Comparison of ENCODE assay signal across 18 cellular contexts in the genomic region with DNA sequence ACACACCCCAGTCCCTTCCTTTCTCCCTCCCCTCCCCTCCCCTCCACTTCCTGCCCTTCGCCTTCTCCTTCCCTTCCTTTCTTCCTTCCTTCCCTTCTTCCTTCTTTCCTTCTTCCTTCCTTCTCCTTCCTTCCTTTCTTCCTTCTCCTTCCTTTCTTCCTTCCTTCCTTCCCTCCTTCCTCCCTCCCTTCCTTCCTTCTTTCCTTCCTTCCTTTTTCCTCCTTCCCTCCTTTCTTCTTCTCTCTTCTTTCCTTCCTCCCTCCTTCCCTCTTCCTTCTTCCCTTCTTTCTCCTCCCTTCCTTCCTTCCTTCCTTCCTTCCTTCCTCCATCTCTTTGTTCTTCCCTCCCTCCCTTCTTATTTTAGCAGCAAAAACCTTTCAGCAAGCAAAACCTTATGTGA.
DNase-seq lines count a peak whose midpoint lies in the region; ATAC-seq and TF ChIP-seq lines count a peak whose summit lies in the region.
"Had no signal": no experiment of that assay in that cellular context is flagged by ENCODE, and none has a peak within 500 bp of the region (broad histone marks: within the 10 kb centered on the region; RNA-seq: fewer than 3 reads in every experiment).

No MANE protein-coding gene starts in this region.

- H3K27ac Mint-ChIP-seq in chondrocyte (ENCODE audit: unreplicated experiment), result peak overlapping the region; percentile 63
- H3K27ac Mint-ChIP-seq: GM23338, HFFc6 had no signal

- H3K9me3 ChIP-seq in right cardiac atrium (ENCODE audit: control insufficient read depth, low read length), result no peaks in the 10 kb centered on the region
- no peaks in the 10 kb centered on the region for H3K9me3 ChIP-seq in parathyroid adenoma (ENCODE audit: control insufficient read depth, low read length)
- no peaks in the 10 kb centered on the region for H3K9me3 ChIP-seq in PC-9 (ENCODE audit: insufficient read depth, low read depth)
- H3K9me3 ChIP-seq: BLaER1 had no signal

- DNase-seq in right cardiac atrium, result no peak
- DNase-seq in Right ventricle myocardium inferior (ENCODE audit: missing footprints), result no peak
- DNase-seq in chondrocyte (ENCODE audit: low spot score), result no peak
- no peak for DNase-seq in PC-9
- DNase-seq in NCI-H345 treated with DMSO at 0.1 percent for 48 hours (lab: John Stamatoyannopoulos, UW; ENCODE audit: unreplicated experiment), result no peak
- DNase-seq: 8988T; CD4-positive, alpha-beta memory T cell; DMS153; DMS79; GDM1; HCEC 1CT; HFFc6 had no signal

- no peak overlapping the region for H3K9ac ChIP-seq in parathyroid adenoma
- H3K9ac ChIP-seq: BLaER1 had no signal

- H3K9me2 ChIP-seq in PC-9 (ENCODE audit: insufficient read depth), result no peaks in the 10 kb centered on the region

- H3K4me2 ChIP-seq in parathyroid adenoma (ENCODE audit: low read length) (no peak overlapping the region), PC-9 (no peak overlapping the region)
- H3K4me2 ChIP-seq: BLaER1, GM23338 had no signal

- H3K79me2 ChIP-seq in parathyroid adenoma (no peaks in the 10 kb centered on the region), PC-9 (ENCODE audit: low read depth) (no peaks in the 10 kb centered on the region)

- H3K36me3 ChIP-seq in parathyroid adenoma (ENCODE audit: control insufficient read depth, insufficient read depth, low read length) (no peaks in the 10 kb centered on the region), PC-9 (ENCODE audit: low read depth) (no peaks in the 10 kb centered on the region)
- H3K36me3 ChIP-seq: BLaER1 had no signal

- H3K4me3 Mint-ChIP-seq in chondrocyte (ENCODE audit: unreplicated experiment), result no peak overlapping the region
- H3K4me3 Mint-ChIP-seq: CD14-positive monocyte; CD4-positive, alpha-beta memory T cell; GM23338; HFFc6 had no signal

- CTCF ChIA-PET in PC-9 (lab: Charles Lee), result no interaction called here

- H3K27ac ChIP-seq in right cardiac atrium (ENCODE audit: low read length), result peak overlapping the region; percentile 16
- H3K27ac ChIP-seq in parathyroid adenoma, result peak overlapping the region; percentile 85
- no peak overlapping the region for H3K27ac ChIP-seq in PC-9
- H3K27ac ChIP-seq: BLaER1, HL-60 had no signal

- no peaks in the 10 kb centered on the region for H4K20me1 ChIP-seq in PC-9 (ENCODE audit: insufficient read depth)
- H4K20me1 ChIP-seq: BLaER1 had no signal

- TF ChIP-seq CTCF in chondrocyte (IDR thresholded peaks at IDR 0.05) (no peak), parathyroid adenoma (IDR thresholded peaks at IDR 0.05) (no peak), PC-9 (conservative IDR thresholded peaks at IDR 0.05) (no peak)

- intact Hi-C loops in right cardiac atrium (cut with DNase I) (loop anchor here in 1 of 4 donors (10.0 kb wide), 1 partner anchor 56 kb away; no protein-coding TSS in a partner anchor), Right ventricle myocardium inferior (cut with DNase I) (loop anchor here (10.0 kb wide), 1 partner anchor 74 kb away; no protein-coding TSS in a partner anchor), PC-9 (cut with micrococcal nuclease; ENCODE audit: unreplicated experiment) (no loop called here)

- H3K4me1 Mint-ChIP-seq in chondrocyte (ENCODE audit: low read depth), result peaks cover 39% of the 10 kb centered on the region
- H3K4me1 Mint-ChIP-seq: CD4-positive, alpha-beta memory T cell had no signal

- peaks cover 5% of the 10 kb centered on the region for H3K9me3 Mint-ChIP-seq in chondrocyte (ENCODE audit: low read depth)
- H3K9me3 Mint-ChIP-seq: GM23338, HFFc6 had no signal

- H3F3A ChIP-seq in PC-9 (ENCODE audit: insufficient read depth, low read depth), result no peaks in the 10 kb centered on the region

- no TSS peak for BruUV-seq in PC-9 (replicated peaks; lab: Mats Ljungman, UMichigan)

- H3K4me3 ChIP-seq in right cardiac atrium (ENCODE audit: low read length) (no peak overlapping the region), parathyroid adenoma (ENCODE audit: low read depth, low read length) (no peak overlapping the region), PC-9 (no peak overlapping the region)
- H3K4me3 ChIP-seq: BLaER1, GM23338 had no signal

- H3K27me3 ChIP-seq in right cardiac atrium (ENCODE audit: control insufficient read depth, insufficient read depth) (no peaks in the 10 kb centered on the region), parathyroid adenoma (ENCODE audit: control insufficient read depth, insufficient read depth, low read length) (no peaks in the 10 kb centered on the region), PC-9 (ENCODE audit: insufficient read depth, low read depth) (no peaks in the 10 kb centered on the region)

- H2AFZ ChIP-seq in parathyroid adenoma (no peak overlapping the region), PC-9 (no peak overlapping the region)
- H2AFZ ChIP-seq: GM23338 had no signal

- POLR2A ChIA-PET in PC-9 (lab: Charles Lee; ENCODE audit: unreplicated experiment), result no interaction called here

- H3K4me1 ChIP-seq in right cardiac atrium (ENCODE audit: control insufficient read depth, insufficient read depth, low read length), result peaks cover 13% of the 10 kb centered on the region
- H3K4me1 ChIP-seq in parathyroid adenoma, result peaks cover 19% of the 10 kb centered on the region
- H3K4me1 ChIP-seq in PC-9 (replicated peaks; ENCODE audit: insufficient read depth), result no peaks in the 10 kb centered on the region

- no peaks in the 10 kb centered on the region for H3K36me3 Mint-ChIP-seq in chondrocyte (ENCODE audit: low read depth)
- H3K36me3 Mint-ChIP-seq: CD14-positive monocyte; CD4-positive, alpha-beta memory T cell had no signal

- no peaks in the 10 kb centered on the region for H3K27me3 Mint-ChIP-seq in chondrocyte (ENCODE audit: low read depth)

- 56% methylated on average over 1 of the region's 1 CpG for WGBS in right cardiac atrium

- ATAC-seq in right cardiac atrium, result no peak
- no peak for ATAC-seq in Right ventricle myocardium inferior
- no peak for ATAC-seq in HG03045 (IDR thresholded peaks at IDR 0.05; ENCODE audit: unreplicated experiment)
